Comparison of ENCODE assay signal across 8 cellular contexts in the genomic region with DNA sequence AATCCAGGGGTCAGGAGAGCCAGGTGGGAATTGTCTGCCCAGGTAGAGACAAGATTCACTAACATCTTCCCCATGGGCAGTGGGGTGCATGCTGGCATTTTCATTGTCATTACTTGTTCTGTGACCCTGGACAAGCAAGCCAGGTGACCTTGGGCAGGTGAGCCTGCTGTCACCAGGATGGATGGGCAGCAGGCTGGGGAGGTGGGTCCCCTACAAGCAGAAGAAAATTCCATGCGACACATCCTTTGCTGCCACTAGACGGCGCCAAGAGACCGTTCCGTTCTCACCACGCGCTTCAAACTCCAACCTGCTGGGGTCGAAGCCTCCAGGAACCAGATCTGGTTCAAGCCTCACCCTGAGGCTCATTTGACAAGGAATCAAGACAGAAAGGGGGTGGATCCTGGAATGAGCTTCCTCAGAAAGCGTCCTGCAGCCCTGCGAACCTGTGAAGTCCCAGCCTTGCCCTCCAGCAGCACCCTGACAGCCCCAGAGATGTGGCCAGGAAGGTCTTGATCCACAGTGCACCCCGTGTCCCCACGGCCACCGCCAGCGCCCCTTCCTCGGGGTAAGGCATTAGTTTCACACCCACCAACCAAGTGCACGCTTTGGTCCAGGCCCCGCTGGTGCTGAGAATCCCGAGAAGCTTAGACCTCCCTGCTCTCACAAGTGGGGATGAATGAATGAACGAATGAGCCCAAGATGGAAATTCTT. TPM values are rescaled to one million over a fixed set of nuclear protein-coding genes. Genes with fewer than 3 reads are reported as not detected.
DNase-seq lines count a peak whose midpoint lies in the region; ATAC-seq and TF ChIP-seq lines count a peak whose summit lies in the region.

No MANE protein-coding gene starts in this region.

- 32% methylated on average over 19 of the region's 19 CpGs for WGBS in mammary epithelial cell (ENCODE audit: low coverage, missing lambda C conversion rate)

- BruUV-seq in mammary epithelial cell (replicated peaks; lab: Mats Ljungman, UMichigan), result no TSS peak

- no peaks in the 10 kb centered on the region for H3K36me3 ChIP-seq in mammary epithelial cell (ENCODE audit: insufficient read depth, low read length)

- in situ Hi-C loops in mammary epithelial cell (cut with MboI; ENCODE audit: low sequenced_read_pairs in 2 of 2), result loop anchor here in 1 of 2 donors (10.0 kb wide), 1 partner anchor 354 kb away; the partner anchor contains the start of gene ZNF839

- H3K27me3 ChIP-seq in mammary epithelial cell (ENCODE audit: insufficient read depth, low read length), result no peaks in the 10 kb centered on the region

- intact Hi-C loops in mammary epithelial cell (cut with micrococcal nuclease), result loop anchor here (1.0 to 5.0 kb wide), 9 partner anchors 19 to 354 kb away; partner anchors contain the start of gene WDR20

- no peaks in the 10 kb centered on the region for H3K9me3 ChIP-seq in mammary epithelial cell (replicated peaks; ENCODE audit: insufficient read depth, low read length)

- peak; percentile 75 for DNase-seq in AG08395 (ENCODE audit: low spot score)
- peak; percentile 4 for DNase-seq in GOT3 (lab: John Stamatoyannopoulos, UW)
- peak; percentile 69 for DNase-seq in NCI-H446 treated with DMSO at 0.1 percent for 48 hours (lab: John Stamatoyannopoulos, UW)
- DNase-seq in activated CD4-positive, CD25-positive, alpha-beta regulatory T cell (lab: John Stamatoyannopoulos, UW), result peak; percentile 48 to 56 (median 50)
- DNase-seq in mammary epithelial cell, result peak; percentile 60
- DNase-seq in islet precursor cell, result peak; percentile 93
- peak; percentile 57 to 63 (median 62) for DNase-seq in stimulated activated CD4-positive, alpha-beta T cell treated with anti-CD3 and anti-CD28 coated beads, Interleukin-1b, Interleukin-23, amount 100 ng/mL, for 24 hours (ENCODE audit: low read depth in 4 of 4, low spot score in 1 of 4)

- H3K27ac ChIP-seq in mammary epithelial cell (ENCODE audit: insufficient read depth, low read depth, low read length), result no peak overlapping the region

- CTCF ChIA-PET in mammary epithelial cell (lab: Charles Lee; ENCODE audit: low non-redundant PET), result interaction anchor here (0.6 to 1.2 kb wide), 3 partner anchors 11 to 68 kb away, joined by 3 to 17 read pairs (median 4); no protein-coding TSS in a partner anchor

- peak; percentile 95 to 97 for TF ChIP-seq CTCF in mammary epithelial cell (conservative IDR thresholded peaks at IDR 0.05 in 1 of 2, IDR thresholded peaks at IDR 0.05 in 1 of 2; ENCODE audit: extremely low read depth in 1 of 2, insufficient read depth in 1 of 2, low read depth in 1 of 2, low read length in 2 of 2)

- no peak overlapping the region for H3K9ac ChIP-seq in mammary epithelial cell (ENCODE audit: insufficient read depth, low read length)

- dilution Hi-C loops in mammary epithelial cell (cut with HindIII; ENCODE audit: low sequenced_read_pairs), result no loop called here

- H3K79me2 ChIP-seq in mammary epithelial cell (ENCODE audit: insufficient read depth, low read length), result peaks cover 18% of the 10 kb centered on the region

- H3K4me3 ChIP-seq in mammary epithelial cell (replicated peaks in 1 of 3; ENCODE audit: insufficient read depth in 1 of 3, low read depth in 2 of 3, low read length in 3 of 3), result no peak overlapping the region

- no peaks in the 10 kb centered on the region for H4K20me1 ChIP-seq in mammary epithelial cell (ENCODE audit: insufficient read depth, low read length)

- peak overlapping the region; percentile 51 for H2AFZ ChIP-seq in mammary epithelial cell (ENCODE audit: low read depth, low read length)

- H3K4me1 ChIP-seq in mammary epithelial cell (ENCODE audit: insufficient read depth, low read length), result peaks cover 23% of the 10 kb centered on the region

- peak overlapping the region; percentile 26 for H3K4me2 ChIP-seq in mammary epithelial cell (ENCODE audit: insufficient read depth, low read depth, low read length)

- ATAC-seq in HG03439 (IDR thresholded peaks at IDR 0.05; ENCODE audit: unreplicated experiment), result no peak

RNA-seq across cellular contexts. Expression of gene DYNC1H1, which starts 3.2 kb away (rescaled TPM):
- total RNA-seq in mammary epithelial cell, result 100 to 1,000 TPM; 557 to 626 TPM
- polyA plus RNA-seq in mammary epithelial cell, result 144 TPM
- 733 TPM for polyA minus RNA-seq in mammary epithelial cell

Comparison
In these comparisons a context has a peak if more than half of its experiments do, and no peak if none do; other contexts are left out.
1. DNase-seq: peak in every context shown above with its lines; median percentile 93 in islet precursor cell; 75 in AG08395; 69 in NCI-H446 treated with DMSO at 0.1 percent for 48 hours; 62 in stimulated activated CD4-positive, alpha-beta T cell treated with anti-CD3 and anti-CD28 coated beads, Interleukin-1b, Interleukin-23, amount 100 ng/mL, for 24 hours; 60 in mammary epithelial cell; 50 in activated CD4-positive, CD25-positive, alpha-beta regulatory T cell; 4 in GOT3.